Comparison of ENCODE assay signal across 8 cellular contexts in the genomic region with DNA sequence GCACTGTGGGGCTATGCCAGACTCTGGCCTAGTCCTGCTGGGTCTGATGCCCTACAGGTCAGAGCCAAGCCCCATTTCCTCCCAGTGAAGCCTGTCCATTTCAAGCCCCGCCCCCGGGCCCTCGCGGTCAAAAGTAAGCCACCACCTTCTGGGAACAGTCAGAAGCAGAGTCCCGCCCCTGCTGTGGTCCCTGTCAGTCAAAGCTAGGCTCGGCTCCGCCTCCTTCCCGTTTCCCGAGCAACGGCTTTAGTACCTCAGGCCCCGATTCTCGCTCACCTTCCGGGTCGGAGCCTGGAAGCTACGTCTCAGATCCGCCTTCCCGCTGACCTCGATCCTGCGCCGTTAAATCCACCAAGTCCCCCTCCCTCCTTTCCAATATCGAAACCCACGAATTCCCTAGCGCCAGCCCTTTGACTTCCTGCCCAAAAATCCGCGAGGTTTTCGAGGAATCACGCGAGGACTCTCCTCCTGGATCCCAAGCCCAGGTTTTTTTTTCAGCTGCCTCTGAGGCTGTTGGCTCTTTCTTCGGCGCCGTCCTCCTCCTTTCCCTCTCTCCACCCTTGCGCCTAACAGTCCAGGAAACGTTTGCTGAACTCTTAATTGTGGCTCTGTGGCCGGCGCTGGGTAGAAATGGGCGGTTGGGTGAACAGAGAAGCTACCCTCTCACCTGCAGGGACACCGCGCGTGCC. TPM values are rescaled to one million over a fixed set of nuclear protein-coding genes. Genes with fewer than 3 reads are reported as not detected.
DNase-seq lines count a peak whose midpoint lies in the region; ATAC-seq and TF ChIP-seq lines count a peak whose summit lies in the region.

No MANE protein-coding gene starts in this region.

- peak; percentile 96 for ATAC-seq in HG02852 (IDR thresholded peaks at IDR 0.05; ENCODE audit: unreplicated experiment)
- peak; percentile 84 for ATAC-seq in T-helper 17 cell
- ATAC-seq in right cardiac atrium = peak; percentile 94 to 96

- H3K27ac ChIP-seq in right cardiac atrium (ENCODE audit: low read length) (peak overlapping the region; percentile 84), vagina (peak overlapping the region; percentile 82)

- peaks cover 0 to 8% of the 10 kb centered on the region in 2 donors for H3K36me3 ChIP-seq in vagina

- WGBS in right cardiac atrium = 3% methylated on average over 39 of the region's 39 CpGs

- H3K4me1 ChIP-seq in right cardiac atrium (ENCODE audit: control insufficient read depth, insufficient read depth, low read length) (no peaks in the 10 kb centered on the region), vagina (peaks cover 15% of the 10 kb centered on the region)

- H3K4me1 Mint-ChIP-seq in T-helper 17 cell = peaks cover 20% of the 10 kb centered on the region

- H3K27me3 Mint-ChIP-seq in T-helper 17 cell = peaks cover 18% of the 10 kb centered on the region

- peak overlapping the region; percentile 60 for H3K4me3 ChIP-seq in right cardiac atrium (ENCODE audit: low read length)
- H3K4me3 ChIP-seq in vagina = peak overlapping the region; percentile 45 to 50

- H3K27me3 ChIP-seq in right cardiac atrium (ENCODE audit: control insufficient read depth, insufficient read depth) (no peaks in the 10 kb centered on the region), vagina (no peaks in the 10 kb centered on the region)

- TF ChIP-seq CTCF in GM13977 (IDR thresholded peaks at IDR 0.05; ENCODE audit: extremely low read depth, insufficient read depth, missing control alignments) (no peak), vagina (IDR thresholded peaks at IDR 0.05) (no peak)

- TF ChIP-seq POLR2A in vagina (IDR thresholded peaks at IDR 0.05) = no peak

- in situ Hi-C loops in GM13977 (cut with MboI; ENCODE audit: low pct_unique_long_range_greater_than_20kb, low sequenced_read_pairs, unreplicated experiment) = no loop called here

- DNase-seq in GM13977 (ENCODE audit: low spot score) (peak; percentile 95), NCI-H146 treated with DMSO at 0.1 percent for 48 hours (lab: John Stamatoyannopoulos, UW; ENCODE audit: unreplicated experiment) (peak; percentile 95), T-helper 17 cell (peak; percentile 58 to 64 (median 62)), anterior cingulate cortex (lab: John Stamatoyannopoulos, UW) (peak; percentile 20 to 93 (median 77)), right cardiac atrium (peak; percentile 98 to 99 (median 99)), putamen (ENCODE audit: low spot score) (peak; percentile 84), vagina (ENCODE audit: extremely low spot score in 2 of 2) (peak in 1 of 2 donors; percentile 97)

- H3K27ac Mint-ChIP-seq in T-helper 17 cell = peak overlapping the region; percentile 97

- peak overlapping the region; percentile 98 for H3K4me3 Mint-ChIP-seq in T-helper 17 cell

- H3K36me3 Mint-ChIP-seq in T-helper 17 cell (ENCODE audit: low read depth) = peaks cover 5% of the 10 kb centered on the region

- H3K9me3 ChIP-seq in T-helper 17 cell (ENCODE audit: control insufficient read depth, low read length, poor library complexity, severe bottlenecking) (no peaks in the 10 kb centered on the region), right cardiac atrium (ENCODE audit: control insufficient read depth, low read length) (no peaks in the 10 kb centered on the region), vagina (no peaks in the 10 kb centered on the region)

- intact Hi-C loops in right cardiac atrium (cut with DNase I) (no loop called here), vagina (cut with DNase I) (loop anchor here (1.0 kb wide), 1 partner anchor 20 kb away; no protein-coding TSS in a partner anchor)

RNA-seq across cellular contexts. Expression of gene SFXN3, which starts 11.8 kb away (rescaled TPM):
- 10 to 100 TPM; 40.8 to 51.5 TPM for total RNA-seq in T-helper 17 cell
- total RNA-seq in right cardiac atrium = 10 to 100 TPM; 21.1 to 28.1 (median 24.7) TPM
- 18.0 TPM for polyA plus RNA-seq in right cardiac atrium
- total RNA-seq in vagina = 95.0 TPM

RNA-seq across cellular contexts. Expression of gene PDZD7, which starts 11.9 kb away (rescaled TPM):
- total RNA-seq in T-helper 17 cell = 1 to 10 TPM in 1 of 2 donors, under 1 TPM in 1; 0.65 to 1.1 TPM
- under 1 TPM; 0.33 to 0.94 (median 0.83) TPM for total RNA-seq in right cardiac atrium
- 0.41 TPM for polyA plus RNA-seq in right cardiac atrium
- total RNA-seq in vagina = 1.5 TPM

RNA-seq across cellular contexts. Expression of gene KAZALD1, which starts 19.0 kb away (rescaled TPM):
- total RNA-seq in T-helper 17 cell (not detected), right cardiac atrium (10 to 100 TPM in 3 of 4 donors, 1 to 10 TPM in 1; 6.7 to 19.1 (median 12.7) TPM), vagina (4.2 TPM)
- 15.3 TPM for polyA plus RNA-seq in right cardiac atrium

RNA-seq across cellular contexts. Expression of gene LZTS2, which starts 43.2 kb away (rescaled TPM):
- 10 to 100 TPM; 16.0 to 23.4 TPM for total RNA-seq in T-helper 17 cell
- 10 to 100 TPM; 42.5 to 48.5 (median 47.5) TPM for total RNA-seq in right cardiac atrium
- polyA plus RNA-seq in right cardiac atrium = 66.4 TPM
- 99.4 TPM for total RNA-seq in vagina

RNA-seq across cellular contexts. Expression of gene TWNK, which starts 55.5 kb away (rescaled TPM):
- 1 to 10 TPM; 3.8 to 5.7 TPM for total RNA-seq in T-helper 17 cell
- total RNA-seq in right cardiac atrium = 1 to 10 TPM; 4.3 to 7.5 (median 5.2) TPM
- polyA plus RNA-seq in right cardiac atrium = 4.4 TPM
- 5.2 TPM for total RNA-seq in vagina
